ENCODE assay signal across 15 cellular contexts in genomic region chr14:20317720-20318119, GRCh38. TPM values are rescaled to one million over a fixed set of nuclear protein-coding genes. Genes with fewer than 3 reads are reported as not detected.
DNase-seq lines count a peak whose midpoint lies in the region; ATAC-seq and TF ChIP-seq lines count a peak whose summit lies in the region.
"Had no signal": no experiment of that assay in that cellular context is flagged by ENCODE, and none has a peak within 500 bp of the region (broad histone marks: within the 10 kb centered on the region; RNA-seq: fewer than 3 reads in every experiment).

No MANE protein-coding gene starts in this region.

- H4K8ac ChIP-seq in H9 (replicated peaks; ENCODE audit: insufficient read length, low read depth, low read length) = no peak overlapping the region

- no peaks in the 10 kb centered on the region for H3K4me1 Mint-ChIP-seq in H9
- H3K4me1 Mint-ChIP-seq in WTC11 = no peaks in the 10 kb centered on the region
- H3K4me1 Mint-ChIP-seq in progenitor cell of endocrine pancreas (ENCODE audit: low read depth) = peaks cover 3% of the 10 kb centered on the region
- H3K4me1 Mint-ChIP-seq in activated CD4-positive, alpha-beta T cell treated with anti-CD3 and anti-CD28 coated beads, Interleukin-2, amount 10 ng/mL, durations not matched to agents 7 days and 5 days = no peaks in the 10 kb centered on the region
- H3K4me1 Mint-ChIP-seq: B cell had no signal

- H4K20me1 ChIP-seq in H9 (ENCODE audit: control insufficient read depth, insufficient read depth, insufficient read length) = no peaks in the 10 kb centered on the region

- no peak overlapping the region for H2AFZ ChIP-seq in H9 (ENCODE audit: low read length)

- H3K79me1 ChIP-seq in H9 (ENCODE audit: insufficient read depth, low read depth, low read length, poor library complexity, severe bottlenecking) = peaks cover 4% of the 10 kb centered on the region

- H3K4me2 ChIP-seq in H9 (ENCODE audit: insufficient read depth, insufficient read length, low read length) = no peak overlapping the region
- H3K4me2 ChIP-seq: BLaER1 treated with 17β-estradiol and CSF1 and Interleukin-3, amounts not matched to agents 10 nM and 100 nM had no signal

- DNase-seq in H9 (no peak), WTC11 (ENCODE audit: low spot score) (no peak), progenitor cell of endocrine pancreas (ENCODE audit: low spot score, unreplicated experiment) (no peak), left ventricle myocardium superior (no peak)
- DNase-seq in activated CD4-positive, alpha-beta T cell treated with anti-CD3 and anti-CD28 coated beads, Interleukin-2, amount 10 ng/mL, durations not matched to agents 7 days and 5 days = no peak
- DNase-seq: Calu3; CD8-positive, alpha-beta T cell; DMS79 treated with DMSO at 0.1 percent for 48 hours; GOT3; HCEC 1CT; HFFc6; KG1 had no signal

- H2BK15ac ChIP-seq in H9 (ENCODE audit: low read depth, low read length) = no peak overlapping the region

- H3K27ac ChIP-seq in H9 (ENCODE audit: insufficient read length, low read depth, low read length) = no peak overlapping the region
- H3K27ac ChIP-seq: BLaER1 treated with 17β-estradiol and CSF1 and Interleukin-3, amounts not matched to agents 10 nM and 100 nM had no signal

- no peak overlapping the region for H3K14ac ChIP-seq in H9 (ENCODE audit: insufficient read depth, low read length)

- peak overlapping the region in 2 of 3 experiments; percentile 39 to 68; a peak in 1 of 7 replicates for H3K27ac Mint-ChIP-seq in H9
- H3K27ac Mint-ChIP-seq in WTC11 = peak overlapping the region; percentile 20; the same call in 1 of the 2 replicates
- H3K27ac Mint-ChIP-seq in progenitor cell of endocrine pancreas = peak overlapping the region; percentile 84
- no peak overlapping the region for H3K27ac Mint-ChIP-seq in activated CD4-positive, alpha-beta T cell treated with anti-CD3 and anti-CD28 coated beads, Interleukin-2, amount 10 ng/mL, durations not matched to agents 7 days and 5 days
- H3K27ac Mint-ChIP-seq: B cell; CD8-positive, alpha-beta T cell; HFFc6 had no signal

- no peak overlapping the region for H2BK12ac ChIP-seq in H9 (ENCODE audit: insufficient read length, low read depth, low read length)

- no peak overlapping the region for H2BK20ac ChIP-seq in H9 (ENCODE audit: low read depth, low read length, poor library complexity, severe bottlenecking)

- H3K9me3 Mint-ChIP-seq in H9 = no peaks in the 10 kb centered on the region
- no peaks in the 10 kb centered on the region for H3K9me3 Mint-ChIP-seq in WTC11
- H3K9me3 Mint-ChIP-seq in progenitor cell of endocrine pancreas (ENCODE audit: low read depth) = no peaks in the 10 kb centered on the region
- H3K9me3 Mint-ChIP-seq in activated CD4-positive, alpha-beta T cell treated with anti-CD3 and anti-CD28 coated beads, Interleukin-2, amount 10 ng/mL, durations not matched to agents 7 days and 5 days = no peaks in the 10 kb centered on the region
- H3K9me3 Mint-ChIP-seq: CD8-positive, alpha-beta T cell; HFFc6 had no signal

- H3K36me3 Mint-ChIP-seq in H9 (ENCODE audit: insufficient read depth in 1 of 3, low read depth in 3 of 3) = peaks cover 71 to 87% (median 86%) of the 10 kb centered on the region in 3 experiments; a peak in 6 of 7 replicates
- peaks cover 81% of the 10 kb centered on the region for H3K36me3 Mint-ChIP-seq in WTC11
- H3K36me3 Mint-ChIP-seq in progenitor cell of endocrine pancreas (ENCODE audit: insufficient read depth) = peaks cover 47% of the 10 kb centered on the region
- H3K36me3 Mint-ChIP-seq in activated CD4-positive, alpha-beta T cell treated with anti-CD3 and anti-CD28 coated beads, Interleukin-2, amount 10 ng/mL, durations not matched to agents 7 days and 5 days (ENCODE audit: low read depth) = peaks cover 35% of the 10 kb centered on the region

- H3K56ac ChIP-seq in H9 (ENCODE audit: insufficient read length, low read depth, low read length) = no peak overlapping the region

- no peak overlapping the region for H3K4ac ChIP-seq in H9 (ENCODE audit: low read depth, low read length)

- TF ChIP-seq CTCF in H9 (conservative IDR thresholded peaks at IDR 0.05) (no peak), WTC11 (IDR thresholded peaks at IDR 0.05) (no peak), progenitor cell of endocrine pancreas (IDR thresholded peaks at IDR 0.05; ENCODE audit: unreplicated experiment) (no peak)

- H3K27me3 ChIP-seq in H9 (ENCODE audit: insufficient read depth, low read length) = no peaks in the 10 kb centered on the region
- H3K27me3 ChIP-seq: BLaER1 treated with 17β-estradiol and CSF1 and Interleukin-3, amounts not matched to agents 10 nM and 100 nM had no signal

- H2BK5ac ChIP-seq in H9 (ENCODE audit: insufficient read length, low read length) = no peak overlapping the region

- H3K23me2 ChIP-seq in H9 (ENCODE audit: insufficient read length, low read depth, low read length, poor library complexity, severe bottlenecking) = no peaks in the 10 kb centered on the region

- H2AK5ac ChIP-seq in H9 (ENCODE audit: insufficient read length, low read length) = no peak overlapping the region

- no peak overlapping the region for H3K23ac ChIP-seq in H9 (ENCODE audit: insufficient read length, low read depth, low read length)

- H4K91ac ChIP-seq in H9 (ENCODE audit: insufficient read length, low read depth, low read length) = no peak overlapping the region

- intact Hi-C loops in left ventricle myocardium superior (cut with micrococcal nuclease) = no loop called here

- CTCF ChIA-PET in WTC11 (lab: Charles Lee) = interaction anchor here (1.4 kb wide), 1 partner anchor 11 kb away, joined by 3 read pairs; no protein-coding TSS in a partner anchor
- CTCF ChIA-PET in activated CD4-positive, alpha-beta T cell treated with anti-CD3 and anti-CD28 coated beads, Interleukin-2, amount 10 ng/mL, durations not matched to agents 7 days and 5 days (lab: Charles Lee) = interaction anchor here (1.0 to 1.6 kb wide), 2 partner anchors 10 to 11 kb away, joined by 3 to 7 read pairs; no protein-coding TSS in a partner anchor

- no peaks in the 10 kb centered on the region for H3K79me2 ChIP-seq in H9 (ENCODE audit: insufficient read depth, low read length)

- no peaks in the 10 kb centered on the region for H3K4me1 ChIP-seq in H9 (ENCODE audit: insufficient read depth, low read length)
- H3K4me1 ChIP-seq: BLaER1 treated with 17β-estradiol and CSF1 and Interleukin-3, amounts not matched to agents 10 nM and 100 nM had no signal

- no peak overlapping the region for H3T11ph ChIP-seq in H9 (ENCODE audit: low read length)

- no peak overlapping the region for H3K9ac ChIP-seq in H9 (ENCODE audit: extremely low read depth, insufficient read length, low read length)
- H3K9ac ChIP-seq: BLaER1 treated with 17β-estradiol and CSF1 and Interleukin-3, amounts not matched to agents 10 nM and 100 nM had no signal

- no CpG with 5 or more reads among the region's 16 CpGs for WGBS in H9 (ENCODE audit: extremely low coverage, insufficient read length, low lambda C conversion rate)

- H3K27me3 Mint-ChIP-seq in H9 (ENCODE audit: low read depth) (no peaks in the 10 kb centered on the region), WTC11 (ENCODE audit: low read depth) (no peaks in the 10 kb centered on the region), progenitor cell of endocrine pancreas (no peaks in the 10 kb centered on the region)
- no peaks in the 10 kb centered on the region for H3K27me3 Mint-ChIP-seq in activated CD4-positive, alpha-beta T cell treated with anti-CD3 and anti-CD28 coated beads, Interleukin-2, amount 10 ng/mL, durations not matched to agents 7 days and 5 days
- H3K27me3 Mint-ChIP-seq: B cell had no signal

- H4K5ac ChIP-seq in H9 (ENCODE audit: insufficient read length, low read depth, low read length) = no peak overlapping the region

- H3K18ac ChIP-seq in H9 (ENCODE audit: insufficient read length, low read depth, low read length) = no peak overlapping the region

- H2BK120ac ChIP-seq in H9 (ENCODE audit: low read depth, low read length, poor library complexity, severe bottlenecking) = no peak overlapping the region

- ATAC-seq in WTC11 = peak; percentile 23; the same call in 1 of the 2 replicates
- ATAC-seq in left ventricle myocardium superior = no peak
- ATAC-seq in GM21381 (IDR thresholded peaks at IDR 0.05; ENCODE audit: unreplicated experiment) = no peak
- ATAC-seq: CD8-positive, alpha-beta T cell had no signal

- no peaks in the 10 kb centered on the region for H3K9me3 ChIP-seq in H9 (ENCODE audit: control insufficient read depth, low read depth, low read length)
- H3K9me3 ChIP-seq: BLaER1 treated with 17β-estradiol and CSF1 and Interleukin-3, amounts not matched to agents 10 nM and 100 nM had no signal

- POLR2A ChIA-PET in WTC11 (lab: Charles Lee) = interaction anchor here (1.5 kb wide), 1 partner anchor 10 kb away, joined by 5 read pairs; no protein-coding TSS in a partner anchor
- POLR2A ChIA-PET in activated CD4-positive, alpha-beta T cell treated with anti-CD3 and anti-CD28 coated beads, Interleukin-2, amount 10 ng/mL, durations not matched to agents 7 days and 5 days (lab: Charles Lee) = no interaction called here

- H3K4me3 Mint-ChIP-seq in H9 = no peak overlapping the region
- no peak overlapping the region for H3K4me3 Mint-ChIP-seq in WTC11
- no peak overlapping the region for H3K4me3 Mint-ChIP-seq in progenitor cell of endocrine pancreas (ENCODE audit: low read depth)
- H3K4me3 Mint-ChIP-seq in activated CD4-positive, alpha-beta T cell treated with anti-CD3 and anti-CD28 coated beads, Interleukin-2, amount 10 ng/mL, durations not matched to agents 7 days and 5 days = no peak overlapping the region
- H3K4me3 Mint-ChIP-seq: B cell; CD8-positive, alpha-beta T cell; HFFc6 had no signal

RNA-seq across cellular contexts. Expression of gene TTC5, which starts 12.0 kb away (rescaled TPM):
- total RNA-seq in H9 (2021) (20.6 and 22.6 TPM in 2 replicates), WTC11 (2021) (15.9 to 19.2 TPM (median 18.1 TPM) in 3 replicates), progenitor cell of endocrine pancreas (29.4 and 30.0 TPM in 2 replicates), left ventricle myocardium superior (11.8 TPM)
- total RNA-seq in activated CD4-positive, alpha-beta T cell treated with anti-CD3 and anti-CD28 coated beads, Interleukin-2, amount 10 ng/mL, durations not matched to agents 7 days and 5 days = 10 to 100 TPM; 22.7 to 23.5 TPM

RNA-seq across cellular contexts. Expression of gene CCNB1IP1, which starts 15.4 kb away (rescaled TPM):
- 165 and 168 TPM in 2 replicates for total RNA-seq in H9 (2021)
- 149 to 155 TPM (median 151 TPM) in 3 replicates for total RNA-seq in WTC11 (2021)
- total RNA-seq in progenitor cell of endocrine pancreas = 112 and 122 TPM in 2 replicates
- total RNA-seq in left ventricle myocardium superior = 43.9 TPM
- total RNA-seq in activated CD4-positive, alpha-beta T cell treated with anti-CD3 and anti-CD28 coated beads, Interleukin-2, amount 10 ng/mL, durations not matched to agents 7 days and 5 days = 10 to 100 TPM; 30.8 to 32.1 TPM

RNA-seq across cellular contexts. Expression of gene PARP2, which starts 25.7 kb away (rescaled TPM):
- total RNA-seq in H9 (2021) (25.2 and 25.4 TPM in 2 replicates), WTC11 (2021) (34.5 to 37.1 TPM (median 36.8 TPM) in 3 replicates), progenitor cell of endocrine pancreas (32.2 and 35.6 TPM in 2 replicates), left ventricle myocardium superior (17.5 TPM)
- 10 to 100 TPM; 28.6 to 32.5 TPM for total RNA-seq in activated CD4-positive, alpha-beta T cell treated with anti-CD3 and anti-CD28 coated beads, Interleukin-2, amount 10 ng/mL, durations not matched to agents 7 days and 5 days
